Comparison of ENCODE assay signal across 7 cellular contexts in genomic region chr3:49663831-49664230, GRCh38.
"Had no signal": no experiment of that assay in that cellular context is flagged by ENCODE, and none has a peak within 500 bp of the region (broad histone marks: within the 10 kb centered on the region; RNA-seq: fewer than 3 reads in every experiment).

No MANE protein-coding gene starts in this region.

- H3K4me3 Mint-ChIP-seq: GM23338, H9, HFFc6, IgD-negative memory B cell had no signal

- DNase-seq: H9, HCEC 1CT, HFFc6 had no signal

- ATAC-seq: GM23338, HepG2 had no signal

- H3K27ac ChIP-seq: HL-60 had no signal

- H3K27me3 Mint-ChIP-seq: IgD-negative memory B cell had no signal

- H3K27ac Mint-ChIP-seq: GM23338, H9, HFFc6 had no signal

- H3K9me3 Mint-ChIP-seq: GM23338, H9, HFFc6, IgD-negative memory B cell had no signal
